In the genomic region with DNA sequence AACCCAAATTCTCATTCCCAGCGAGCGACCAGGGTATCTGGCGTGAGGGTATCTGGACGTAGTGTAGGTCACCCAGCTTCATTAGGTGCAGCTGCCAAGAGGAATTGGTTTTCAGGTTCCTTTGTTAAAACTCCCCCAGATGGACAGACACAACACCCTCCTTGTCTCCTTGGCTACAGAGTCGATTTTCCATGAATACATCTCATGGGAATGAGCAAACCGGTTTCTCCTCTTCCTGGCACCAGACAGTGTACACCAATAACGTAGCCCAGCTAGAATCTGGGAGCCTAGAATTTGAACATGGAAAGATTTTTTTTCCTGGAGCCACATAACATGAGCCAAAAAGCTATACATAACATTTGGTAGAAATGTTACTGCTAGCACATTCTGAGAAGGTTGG, we compare ENCODE assay signal across 26 cellular contexts.
DNase-seq lines count a peak whose midpoint lies in the region; ATAC-seq, FAIRE-seq and TF ChIP-seq lines count a peak whose summit lies in the region.
"Had no signal": no experiment of that assay in that cellular context is flagged by ENCODE, and none has a peak within 500 bp of the region (broad histone marks: within the 10 kb centered on the region; RNA-seq: fewer than 3 reads in every experiment).

No MANE protein-coding gene starts in this region.

- H3K9me3 ChIP-seq in body of pancreas = no peaks in the 10 kb centered on the region
- no peaks in the 10 kb centered on the region for H3K9me3 ChIP-seq in pancreas
- H3K9me3 ChIP-seq in ascending aorta = no peaks in the 10 kb centered on the region

- no peaks in the 10 kb centered on the region for H3K36me3 Mint-ChIP-seq in Calu3 (ENCODE audit: insufficient read depth, unreplicated experiment)
- no peaks in the 10 kb centered on the region for H3K36me3 Mint-ChIP-seq in activated CD8-positive, alpha-beta T cell treated with anti-CD3 and anti-CD28 coated beads, Interleukin-2, amount 10 ng/mL, durations not matched to agents 7 days and 5 days (ENCODE audit: low read depth)
- H3K36me3 Mint-ChIP-seq: CD8-positive, alpha-beta T cell had no signal

- no peak for TF ChIP-seq POLR2A in body of pancreas (IDR thresholded peaks at IDR 0.05)

- H3K27ac ChIP-seq in body of pancreas = peak overlapping the region in 1 of 4 donors; percentile 36
- H3K27ac ChIP-seq in pancreas = peak overlapping the region in 2 of 4 donors; percentile 36 to 50
- H3K27ac ChIP-seq in ascending aorta = no peak overlapping the region
- H3K27ac ChIP-seq: C4-2B, RWPE1 had no signal

- FAIRE-seq in pancreas (lab: Jason Lieb, UNC) = no peak
- FAIRE-seq: GM12892, H1 had no signal

- H3K4me1 ChIP-seq in body of pancreas = no peaks in the 10 kb centered on the region
- H3K4me1 ChIP-seq in pancreas = no peaks in the 10 kb centered on the region
- no peaks in the 10 kb centered on the region for H3K4me1 ChIP-seq in ascending aorta
- H3K4me1 ChIP-seq: Caco-2 had no signal

- intact Hi-C loops in Calu3 (cut with micrococcal nuclease; ENCODE audit: unreplicated experiment) (no loop called here), body of pancreas (cut with DNase I) (no loop called here), pancreas (cut with DNase I) (no loop called here), ascending aorta (cut with DNase I) (no loop called here)

- H3K27me3 Mint-ChIP-seq in Calu3 (ENCODE audit: unreplicated experiment) = no peaks in the 10 kb centered on the region
- H3K27me3 Mint-ChIP-seq in activated CD8-positive, alpha-beta T cell treated with anti-CD3 and anti-CD28 coated beads, Interleukin-2, amount 10 ng/mL, durations not matched to agents 7 days and 5 days (ENCODE audit: low read depth) = no peaks in the 10 kb centered on the region
- H3K27me3 Mint-ChIP-seq: B cell, IgD-negative memory B cell had no signal

- POLR2A ChIA-PET in activated CD8-positive, alpha-beta T cell treated with anti-CD3 and anti-CD28 coated beads, Interleukin-2, amount 10 ng/mL, durations not matched to agents 7 days and 5 days (lab: Charles Lee) = no interaction called here

- TF ChIP-seq CTCF in Calu3 (IDR thresholded peaks at IDR 0.05; ENCODE audit: unreplicated experiment) (no peak), LNCaP clone FGC (IDR thresholded peaks at IDR 0.05; ENCODE audit: control insufficient read depth, extremely low read depth, insufficient read depth) (no peak), body of pancreas (IDR thresholded peaks at IDR 0.05) (no peak), pancreas (IDR thresholded peaks at IDR 0.05) (no peak), ascending aorta (IDR thresholded peaks at IDR 0.05) (no peak)

- no peaks in the 10 kb centered on the region for H3K27me3 ChIP-seq in body of pancreas
- H3K27me3 ChIP-seq in pancreas = no peaks in the 10 kb centered on the region
- no peaks in the 10 kb centered on the region for H3K27me3 ChIP-seq in ascending aorta

- H3K27ac Mint-ChIP-seq in Calu3 (ENCODE audit: unreplicated experiment) = no peak overlapping the region
- no peak overlapping the region for H3K27ac Mint-ChIP-seq in activated CD8-positive, alpha-beta T cell treated with anti-CD3 and anti-CD28 coated beads, Interleukin-2, amount 10 ng/mL, durations not matched to agents 7 days and 5 days
- H3K27ac Mint-ChIP-seq: B cell; CD8-positive, alpha-beta T cell; IgD-negative memory B cell had no signal

- DNase-seq in Calu3 (peak; percentile 9), LNCaP clone FGC (ENCODE audit: low read depth) (peak; percentile 7), body of pancreas (peak in 3 of 4 donors; percentile 14 to 31 (median 15)), pancreas (peak in 1 of 6 donors; percentile 3), ascending aorta (ENCODE audit: low spot score in 2 of 2) (no peak)
- DNase-seq in activated CD8-positive, alpha-beta T cell treated with anti-CD3 and anti-CD28 coated beads, Interleukin-2, amount 10 ng/mL, durations not matched to agents 7 days and 5 days = no peak
- DNase-seq: Caco-2; CD8-positive, alpha-beta T cell; DMS 273 treated with DMSO at 0.1 percent for 48 hours; DMS79 treated with DMSO at 0.1 percent for 48 hours; HCEC 1CT; NCI-H1092; NCI-H1417 treated with DMSO at 0.1 percent for 48 hours; NCI-H187 treated with DMSO at 0.1 percent for 48 hours; NCI-H2107; NCI-H524 treated with DMSO at 0.1 percent for 48 hours; SHP77; T-helper 1 cell had no signal

- no peaks in the 10 kb centered on the region for H3K4me1 Mint-ChIP-seq in Calu3 (ENCODE audit: low read depth, unreplicated experiment)
- no peaks in the 10 kb centered on the region for H3K4me1 Mint-ChIP-seq in activated CD8-positive, alpha-beta T cell treated with anti-CD3 and anti-CD28 coated beads, Interleukin-2, amount 10 ng/mL, durations not matched to agents 7 days and 5 days (ENCODE audit: low read depth)
- H3K4me1 Mint-ChIP-seq: B cell had no signal

- BruUV-seq in Calu3 (replicated peaks; lab: Mats Ljungman, UMichigan) = no TSS peak

- peaks cover 3% of the 10 kb centered on the region for H3K9me3 Mint-ChIP-seq in Calu3 (ENCODE audit: low read depth, unreplicated experiment)
- no peaks in the 10 kb centered on the region for H3K9me3 Mint-ChIP-seq in activated CD8-positive, alpha-beta T cell treated with anti-CD3 and anti-CD28 coated beads, Interleukin-2, amount 10 ng/mL, durations not matched to agents 7 days and 5 days (ENCODE audit: insufficient read depth)

- ATAC-seq in body of pancreas = peak; percentile 59
- ATAC-seq in pancreas = peak in 3 of 4 donors; percentile 23 to 82 (median 70)
- ATAC-seq in activated CD8-positive, alpha-beta T cell treated with anti-CD3 and anti-CD28 coated beads, Interleukin-2, amount 10 ng/mL, durations not matched to agents 7 days and 5 days = no peak
- no peak for ATAC-seq in GM21723 (IDR thresholded peaks at IDR 0.05; ENCODE audit: unreplicated experiment)
- ATAC-seq: CD8-positive, alpha-beta T cell; Panc1 had no signal

- H3K4me3 ChIP-seq in LNCaP clone FGC (ENCODE audit: low read depth, low read length) = no peak overlapping the region
- no peak overlapping the region for H3K4me3 ChIP-seq in body of pancreas
- H3K4me3 ChIP-seq in pancreas = no peak overlapping the region
- H3K4me3 ChIP-seq in ascending aorta = no peak overlapping the region

- 23 to 31% methylated on average over 7 of the region's 7 CpGs for WGBS in body of pancreas, 2 donors
- WGBS in pancreas, 2 donors = 27 to 31% methylated on average over 7 of the region's 7 CpGs

- CTCF ChIA-PET in Calu3 (lab: Charles Lee) = no interaction called here
- CTCF ChIA-PET in activated CD8-positive, alpha-beta T cell treated with anti-CD3 and anti-CD28 coated beads, Interleukin-2, amount 10 ng/mL, durations not matched to agents 7 days and 5 days (lab: Charles Lee) = no interaction called here

- H3K4me3 Mint-ChIP-seq in Calu3 (ENCODE audit: low read depth, unreplicated experiment) = no peak overlapping the region
- no peak overlapping the region for H3K4me3 Mint-ChIP-seq in activated CD8-positive, alpha-beta T cell treated with anti-CD3 and anti-CD28 coated beads, Interleukin-2, amount 10 ng/mL, durations not matched to agents 7 days and 5 days
- H3K4me3 Mint-ChIP-seq: B cell; CD8-positive, alpha-beta T cell; IgD-negative memory B cell had no signal

- H3K36me3 ChIP-seq in body of pancreas (replicated peaks in 1 of 2; ENCODE audit: insufficient read depth in 1 of 2, low read depth in 2 of 2) (no peaks in the 10 kb centered on the region), pancreas (no peaks in the 10 kb centered on the region), ascending aorta (no peaks in the 10 kb centered on the region)

Comparison
In these comparisons a context has a peak if more than half of its experiments do, and no peak if none do; other contexts are left out.
1. DNase-seq: peak in Calu3 (single experiment), LNCaP clone FGC (single experiment) and body of pancreas (3 of 4); none in activated CD8-positive, alpha-beta T cell treated with anti-CD3 and anti-CD28 coated beads, Interleukin-2, amount 10 ng/mL, durations not matched to agents 7 days and 5 days (single experiment) and ascending aorta (0 of 2).
2. ATAC-seq: peak in body of pancreas (single experiment) and pancreas (3 of 4); none in activated CD8-positive, alpha-beta T cell treated with anti-CD3 and anti-CD28 coated beads, Interleukin-2, amount 10 ng/mL, durations not matched to agents 7 days and 5 days (single experiment) and GM21723 (single experiment).